In genomic region chr20:41664584-41664983, GRCh38 we compare ENCODE assay signal across 1 cellular context.
TF ChIP-seq lines count a peak whose summit lies in the region.

No MANE protein-coding gene starts in this region.

TF ChIP-seq in GM23338, 12 proteins besides CTCF, POLR2A, EP300 and RAD21 (continued from another document):
- no peak for TF ChIP-seq NANOG (IDR thresholded peaks at IDR 0.05; ENCODE audit: borderline replicate concordance)
